8 cellular contexts compared by ENCODE assay signal in genomic region chr6:168035098-168035660, GRCh38. TPM values are rescaled to one million over a fixed set of nuclear protein-coding genes. Genes with fewer than 3 reads are reported as not detected.
DNase-seq lines count a peak whose midpoint lies in the region; ATAC-seq and TF ChIP-seq lines count a peak whose summit lies in the region.

No MANE protein-coding gene starts in this region.

- H3K4me2 ChIP-seq in GM23248 (ENCODE audit: unreplicated experiment), result peak overlapping the region; percentile 81

- no peaks in the 10 kb centered on the region for H3K79me2 ChIP-seq in GM23248 (ENCODE audit: insufficient read depth)

- no peaks in the 10 kb centered on the region for H3K9me3 ChIP-seq in GM23248 (ENCODE audit: low read depth)
- H3K9me3 ChIP-seq in left ventricle myocardium inferior (replicated peaks), result peaks cover 17% of the 10 kb centered on the region

- H3K9me2 ChIP-seq in GM23248 (ENCODE audit: insufficient read depth), result no peaks in the 10 kb centered on the region

- CTCF ChIA-PET in WTC11 (lab: Charles Lee), result interaction anchor here (0.7 to 1.2 kb wide), 2 partner anchors 64 to 98 kb away, joined by 4 read pairs; no protein-coding TSS in a partner anchor

- H3K27me3 ChIP-seq in GM23248 (replicated peaks; ENCODE audit: insufficient read depth) (no peaks in the 10 kb centered on the region), left ventricle myocardium inferior (ENCODE audit: low read depth) (peaks cover 17% of the 10 kb centered on the region)

- WGBS in GM23248 (ENCODE audit: low coverage in 1 of 2, low lambda C conversion rate in 2 of 2, missing lambda C conversion rate in 2 of 2), 2 experiments, result 17 to 22% methylated on average over 36 to 45 of the region's 45 CpGs

- H3K27ac ChIP-seq in GM23248 (no peak overlapping the region), left ventricle myocardium inferior (replicated peaks) (peak overlapping the region; percentile 92)

- H3K27me3 Mint-ChIP-seq in WTC11 (ENCODE audit: low read depth), result peaks cover 20% of the 10 kb centered on the region

- H3K36me3 ChIP-seq in GM23248 (ENCODE audit: low read depth) (no peaks in the 10 kb centered on the region), left ventricle myocardium inferior (peaks cover 10% of the 10 kb centered on the region)

- H4K20me1 ChIP-seq in GM23248 (ENCODE audit: insufficient read depth), result no peaks in the 10 kb centered on the region

- POLR2A ChIA-PET in WTC11 (lab: Charles Lee), result no interaction called here

- H3K9ac ChIP-seq in GM23248, result peak overlapping the region; percentile 54

- H3K36me3 Mint-ChIP-seq in WTC11, result peaks cover 29% of the 10 kb centered on the region

- H3K9me3 Mint-ChIP-seq in WTC11, result peaks cover 28% of the 10 kb centered on the region

- H3K4me1 ChIP-seq in GM23248 (ENCODE audit: insufficient read depth) (peaks cover 24% of the 10 kb centered on the region), left ventricle myocardium inferior (peaks cover 67% of the 10 kb centered on the region)

- peak overlapping the region; percentile 75 for H2AFZ ChIP-seq in GM23248

- peak; percentile 70 for ATAC-seq in WTC11

- H3K27ac Mint-ChIP-seq in WTC11, result no peak overlapping the region

- TF ChIP-seq CTCF in WTC11 (IDR thresholded peaks at IDR 0.05) (no peak), left ventricle myocardium inferior (IDR thresholded peaks at IDR 0.05; ENCODE audit: borderline replicate concordance) (no peak)

- peaks cover 39% of the 10 kb centered on the region for H3F3A ChIP-seq in GM23248 (ENCODE audit: insufficient read depth)

- in situ Hi-C loops in GM23248 (cut with MboI), result no loop called here

- H3K4me1 Mint-ChIP-seq in WTC11, result peaks cover 39% of the 10 kb centered on the region

- DNase-seq in 8988T (peak; percentile 70), GM23248 (peak; percentile 67), WTC11 (ENCODE audit: low spot score) (peak; percentile 75), left ventricle myocardium inferior (peak; percentile 78), posterior vena cava (ENCODE audit: low spot score) (peak; percentile 87), cortex of kidney (lab: John Stamatoyannopoulos, UW) (no peak), AML-193 (lab: John Stamatoyannopoulos, UW) (no peak), NK-92 (lab: John Stamatoyannopoulos, UW; ENCODE audit: unreplicated experiment) (no peak)

- peak overlapping the region; percentile 55 for H3K4me3 Mint-ChIP-seq in WTC11

- H3K4me3 ChIP-seq in GM23248, result peak overlapping the region; percentile 66
- peak overlapping the region; percentile 64 for H3K4me3 ChIP-seq in left ventricle myocardium inferior

- intact Hi-C loops in left ventricle myocardium inferior (cut with micrococcal nuclease) (no loop called here), posterior vena cava (cut with DNase I) (no loop called here)

TF ChIP-seq in WTC11, 78 proteins besides CTCF, POLR2A, EP300 and RAD21 (continues in another document):
- TF ChIP-seq ATF2 (CRISPR knock-in tag; IDR thresholded peaks at IDR 0.05; ENCODE audit: borderline replicate concordance, low read depth) (peak; percentile 63; the same call in 1 of the 2 replicates), MAX (CRISPR knock-in tag; IDR thresholded peaks at IDR 0.05) (peak; percentile 93; the same call in 1 of the 2 replicates), SMAD3 (CRISPR knock-in tag; IDR thresholded peaks at IDR 0.05; ENCODE audit: borderline replicate concordance) (peak; percentile 96), ZNF317 (CRISPR knock-in tag; IDR thresholded peaks at IDR 0.05; ENCODE audit: borderline replicate concordance, low read depth) (0 out of 2 replicates have a peak, but pooled peaks have one; percentile 42), CREB1 (CRISPR knock-in tag; IDR thresholded peaks at IDR 0.05) (peak; percentile 80), TEAD1 (CRISPR knock-in tag; IDR thresholded peaks at IDR 0.05) (peak; percentile 91; the same call in 1 of the 2 replicates), E2F4 (CRISPR knock-in tag; IDR thresholded peaks at IDR 0.05; ENCODE audit: borderline replicate concordance, low read depth) (peak; percentile 31; the same call in 1 of the 2 replicates), PRRX2 (CRISPR knock-in tag; IDR thresholded peaks at IDR 0.05) (no peak), E2F1 (CRISPR knock-in tag; IDR thresholded peaks at IDR 0.05) (peak; percentile 88; the same call in 1 of the 2 replicates), ATF3 (CRISPR knock-in tag; conservative IDR thresholded peaks at IDR 0.05) (0 out of 2 replicates have a peak, but pooled peaks have one; percentile 59), NFYB (CRISPR knock-in tag; conservative IDR thresholded peaks at IDR 0.05; ENCODE audit: low read depth) (no peak; the same call in 1 of the 2 replicates), ZNF423 (CRISPR knock-in tag; IDR thresholded peaks at IDR 0.05) (no peak), NFE2L1 (CRISPR knock-in tag; IDR thresholded peaks at IDR 0.05) (peak; percentile 92; the same call in 1 of the 2 replicates), MYBL2 (CRISPR knock-in tag; IDR thresholded peaks at IDR 0.05) (peak; percentile 54; the same call in 1 of the 2 replicates), JUN (CRISPR knock-in tag; IDR thresholded peaks at IDR 0.05) (no peak), OVOL2 (CRISPR knock-in tag; IDR thresholded peaks at IDR 0.05; ENCODE audit: borderline replicate concordance) (no peak), GABPB1 (CRISPR knock-in tag; IDR thresholded peaks at IDR 0.05) (no peak), USF1 (CRISPR knock-in tag; IDR thresholded peaks at IDR 0.05) (no peak; the same call in 1 of the 2 replicates), SMAD4 (CRISPR knock-in tag; IDR thresholded peaks at IDR 0.05) (peak; percentile 71; the same call in 1 of the 2 replicates), TCF7 (CRISPR knock-in tag; IDR thresholded peaks at IDR 0.05; ENCODE audit: low read depth) (peak; percentile 76; the same call in 1 of the 2 replicates)

RNA-seq across cellular contexts. Expression of gene KIF25, which starts 37.7 kb away (rescaled TPM):
- total RNA-seq in GM23248 (2014; rRNA removed; shearing (Covaris generic)), result not detected in 2 replicates
- not detected in 2 replicates for polyA plus RNA-seq in GM23248 (2016; fragmentation: Nextera tagmentation; extraction: Ambion mirVana)
- total RNA-seq in WTC11 (2021) (0.28 to 1.1 TPM (median 0.71 TPM) in 3 replicates), left ventricle myocardium inferior (0.22 TPM), posterior vena cava (not detected)

RNA-seq across cellular contexts. Expression of gene FRMD1, which starts 43.8 kb away (rescaled TPM):
- total RNA-seq in GM23248 (2014; rRNA removed; shearing (Covaris generic)), result not detected in 2 replicates
- not detected in 2 replicates for polyA plus RNA-seq in GM23248 (2016; fragmentation: Nextera tagmentation; extraction: Ambion mirVana)
- total RNA-seq in WTC11 (2021) (0.57 to 0.98 TPM (median 0.69 TPM) in 3 replicates), left ventricle myocardium inferior (0.16 TPM), posterior vena cava (under 1 TPM in 1 of 2 donors, not detected in 1; 0.14 TPM)

Comparison
In these comparisons a context has a peak if more than half of its experiments do, and no peak if none do; other contexts are left out.
1. DNase-seq: peak in 8988T (single experiment), GM23248 (single experiment), WTC11 (single experiment), left ventricle myocardium inferior (single experiment) and posterior vena cava (single experiment); none in cortex of kidney (single experiment), AML-193 (0 of 2) and NK-92 (single experiment).